1 cellular context compared by ENCODE assay signal in genomic region chr18:58100154-58100553, GRCh38.
A peak's percentile ranks its signal among the peaks of the same experiment; 100 is the strongest.
TF ChIP-seq lines count a peak whose summit lies in the region.

No MANE protein-coding gene starts in this region.

TF ChIP-seq in GM12878, 131 proteins besides CTCF, POLR2A, EP300 and RAD21 (continued from another document):
- no peak for TF ChIP-seq E2F8 (IDR thresholded peaks at IDR 0.05; ENCODE audit: low read depth, partially characterized antibody)
- no peak for TF ChIP-seq CBX3 (IDR thresholded peaks at IDR 0.05; ENCODE audit: borderline replicate concordance, low read depth)
- no peak for TF ChIP-seq SMC3 (IDR thresholded peaks at IDR 0.05; ENCODE audit: borderline replicate concordance, low read length)
- TF ChIP-seq CBX5 (IDR thresholded peaks at IDR 0.05; ENCODE audit: low read depth), result no peak
- TF ChIP-seq CREM (IDR thresholded peaks at IDR 0.05; ENCODE audit: low read depth), result no peak
- TF ChIP-seq ASH2L (IDR thresholded peaks at IDR 0.05; ENCODE audit: borderline replicate concordance, low read depth), result no peak
- no peak for TF ChIP-seq TARDBP (IDR thresholded peaks at IDR 0.05; ENCODE audit: borderline replicate concordance)
- no peak for TF ChIP-seq FOXM1 (IDR thresholded peaks at IDR 0.05; ENCODE audit: low read depth, low read length)
- no peak for TF ChIP-seq CUX1 (IDR thresholded peaks at IDR 0.05; ENCODE audit: insufficient replicate concordance, low read depth, low read length)
- 0 out of 2 replicates have a peak, but pooled peaks have one; percentile 59 for TF ChIP-seq NBN (IDR thresholded peaks at IDR 0.05)
- TF ChIP-seq NFIC (IDR thresholded peaks at IDR 0.05; ENCODE audit: low read depth, low read length), result no peak
- no peak for TF ChIP-seq ZBTB40 (IDR thresholded peaks at IDR 0.05; ENCODE audit: borderline replicate concordance)
- no peak for TF ChIP-seq WRNIP1 (IDR thresholded peaks at IDR 0.05; ENCODE audit: borderline replicate concordance, low read depth, low read length)
- TF ChIP-seq MLLT1 (IDR thresholded peaks at IDR 0.05), result no peak
- no peak for TF ChIP-seq SMAD5 (IDR thresholded peaks at IDR 0.05; ENCODE audit: low read depth)
- no peak for TF ChIP-seq MTA3 (IDR thresholded peaks at IDR 0.05; ENCODE audit: borderline replicate concordance, low read length)
